In the genomic region with DNA sequence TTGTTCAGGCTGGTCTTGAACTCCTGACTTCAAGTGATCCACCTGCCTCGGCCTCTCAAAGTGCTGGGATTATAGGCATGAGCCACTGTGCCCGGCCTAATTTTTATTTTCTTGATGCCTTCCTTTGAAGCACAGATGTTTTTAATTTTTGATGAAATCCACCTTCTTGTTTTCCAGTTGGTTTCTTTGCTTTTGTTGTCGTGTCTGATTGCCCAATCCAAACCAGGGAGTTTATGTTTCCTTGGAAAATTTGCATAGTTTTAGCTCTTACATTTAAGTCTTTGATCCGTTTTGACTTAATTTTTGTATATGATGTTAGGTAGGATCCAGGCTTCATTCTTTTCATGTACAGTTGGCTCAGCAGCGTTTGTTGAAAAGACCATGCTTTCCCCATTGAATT, we compare ENCODE assay signal across 18 cellular contexts.
"Had no signal": no experiment of that assay in that cellular context is flagged by ENCODE, and none has a peak within 500 bp of the region (broad histone marks: within the 10 kb centered on the region; RNA-seq: fewer than 3 reads in every experiment).

No MANE protein-coding gene starts in this region.

- H3K27ac Mint-ChIP-seq: activated naive CD4-positive, alpha-beta T cell treated with anti-CD3 and anti-CD28 coated beads for 36 hours; activated T-helper 2 cell treated with anti-CD3 and anti-CD28 coated beads, Interferon-gamma antibody, Interleukin-2, Interleukin-4, amounts not matched to agents 10 μg/mL and 5 μg/mL and 100 μg/mL, durations not matched to agents 14 hours and 24 hours and 36 hours; type B pancreatic cell had no signal

- H3K27me3 Mint-ChIP-seq: naive thymus-derived CD4-positive, alpha-beta T cell; type B pancreatic cell had no signal

- H3K27me3 ChIP-seq: adrenal gland, colonic mucosa, heart right ventricle, right atrium auricular region, suprapubic skin had no signal

- H3K9me3 ChIP-seq: adrenal gland, colonic mucosa, heart right ventricle, mucosa of descending colon, right atrium auricular region, suprapubic skin had no signal

- H3K4me3 ChIP-seq: adrenal gland, colonic mucosa, heart right ventricle, mucosa of descending colon, right atrium auricular region, skin epidermis, suprapubic skin had no signal

- H3K27ac ChIP-seq: colonic mucosa, heart right ventricle, right atrium auricular region, skin epidermis, suprapubic skin had no signal

- DNase-seq: activated CD4-positive, CD25-positive, alpha-beta regulatory T cell treated with anti-CD3 and anti-CD28 coated beads, Interleukin-2, amount 50 U/mL, for 72 hours; activated naive CD4-positive, alpha-beta T cell treated with anti-CD3 and anti-CD28 coated beads for 36 hours; activated T-cell treated with anti-CD3 and anti-CD28 coated beads for 4 hours; adrenal gland; colonic mucosa; foreskin melanocyte; heart right ventricle; left colon; naive thymus-derived CD4-positive, alpha-beta T cell; stimulated activated CD4-positive, alpha-beta T cell treated with anti-CD3 and anti-CD28 coated beads, Interleukin-4, amount 100 ng/mL, for 24 hours; stimulated activated naive CD8-positive, alpha-beta T cell treated with anti-CD3 and anti-CD28 coated beads, Interleukin-15, Interleukin-2, amounts not matched to agents 100 U/mL and 50 U/mL, for 24 hours had no signal

- ATAC-seq: esophagus mucosa; heart right ventricle; left colon; mucosa of descending colon; naive thymus-derived CD4-positive, alpha-beta T cell; stimulated activated naive CD8-positive, alpha-beta T cell treated with anti-CD3 and anti-CD28 coated beads, Interleukin-15, Interleukin-2, amounts not matched to agents 100 U/mL and 50 U/mL, for 24 hours had no signal

- H3K9me3 Mint-ChIP-seq: activated naive CD4-positive, alpha-beta T cell treated with anti-CD3 and anti-CD28 coated beads for 36 hours; activated T-helper 2 cell treated with anti-CD3 and anti-CD28 coated beads, Interferon-gamma antibody, Interleukin-2, Interleukin-4, amounts not matched to agents 10 μg/mL and 5 μg/mL and 100 μg/mL, durations not matched to agents 14 hours and 24 hours and 36 hours; naive thymus-derived CD4-positive, alpha-beta T cell; type B pancreatic cell had no signal

- H3K36me3 ChIP-seq: adrenal gland, colonic mucosa, heart right ventricle, right atrium auricular region, suprapubic skin had no signal

- H3K4me3 Mint-ChIP-seq: activated naive CD4-positive, alpha-beta T cell treated with anti-CD3 and anti-CD28 coated beads for 36 hours; type B pancreatic cell had no signal
